8 cellular contexts compared by ENCODE assay signal in genomic region chr15:77993970-77994693, GRCh38.
A peak's percentile ranks its signal among the peaks of the same experiment; 100 is the strongest.
DNase-seq lines count a peak whose midpoint lies in the region; ATAC-seq lines count a peak whose summit lies in the region.
"Not testable (repeated sequence)": the region's sequence is repeated elsewhere in the genome, so short reads cannot be mapped to it uniquely, and the experiment has no call there.

No MANE protein-coding gene starts in this region.

- peak overlapping the region; percentile 60 for H3K27ac Mint-ChIP-seq in stimulated activated effector memory CD8-positive, alpha-beta T cell treated with anti-CD3 and anti-CD28 coated beads, Interleukin-12 subunit alpha, Interleukin-12 subunit beta, amount 100 ng/mL, for 72 hours

- peak; percentile 72 for DNase-seq in COLO668 (lab: John Stamatoyannopoulos, UW; ENCODE audit: unreplicated experiment)
- peak; percentile 6 for DNase-seq in NCI-H2171 treated with DMSO at 0.1 percent for 48 hours (lab: John Stamatoyannopoulos, UW)
- DNase-seq in activated T-cell treated with anti-CD3 and anti-CD28 coated beads, Interleukin-2, amount 50 U/mL, for 1 hour = peak; percentile 43
- peak; percentile 37 for DNase-seq in medulla oblongata (ENCODE audit: extremely low spot score)
- DNase-seq in stimulated activated effector memory CD8-positive, alpha-beta T cell treated with anti-CD3 and anti-CD28 coated beads, Interleukin-12 subunit alpha, Interleukin-12 subunit beta, amount 100 ng/mL, for 72 hours (ENCODE audit: low spot score in 2 of 2) = not testable (repeated sequence)

- H3K4me3 Mint-ChIP-seq in stimulated activated effector memory CD8-positive, alpha-beta T cell treated with anti-CD3 and anti-CD28 coated beads, Interleukin-12 subunit alpha, Interleukin-12 subunit beta, amount 100 ng/mL, for 72 hours = not testable (repeated sequence)

- H3K4me1 Mint-ChIP-seq in stimulated activated effector memory CD8-positive, alpha-beta T cell treated with anti-CD3 and anti-CD28 coated beads, Interleukin-12 subunit alpha, Interleukin-12 subunit beta, amount 100 ng/mL, for 72 hours = peaks cover 29% of the 10 kb centered on the region

- peaks cover 51% of the 10 kb centered on the region for H3K36me3 Mint-ChIP-seq in stimulated activated effector memory CD8-positive, alpha-beta T cell treated with anti-CD3 and anti-CD28 coated beads, Interleukin-12 subunit alpha, Interleukin-12 subunit beta, amount 100 ng/mL, for 72 hours

- H3K9me3 Mint-ChIP-seq in stimulated activated effector memory CD8-positive, alpha-beta T cell treated with anti-CD3 and anti-CD28 coated beads, Interleukin-12 subunit alpha, Interleukin-12 subunit beta, amount 100 ng/mL, for 72 hours = not testable (repeated sequence)

- ATAC-seq in GM19328 (IDR thresholded peaks at IDR 0.05; ENCODE audit: unreplicated experiment) (peak; percentile 62), HG03060 (IDR thresholded peaks at IDR 0.05; ENCODE audit: low read depth, unreplicated experiment) (peak; percentile 51), esophagus mucosa (peak; percentile 92)
- peak; percentile 81 for ATAC-seq in stimulated activated effector memory CD8-positive, alpha-beta T cell treated with anti-CD3 and anti-CD28 coated beads, Interleukin-12 subunit alpha, Interleukin-12 subunit beta, amount 100 ng/mL, for 72 hours
